In genomic region chr14:54864526-54864925, GRCh38 we compare ENCODE assay signal across 22 cellular contexts. TPM values are rescaled to one million over a fixed set of nuclear protein-coding genes. Genes with fewer than 3 reads are reported as not detected.
A peak's percentile ranks its signal among the peaks of the same experiment; 100 is the strongest.
DNase-seq lines count a peak whose midpoint lies in the region; ATAC-seq and TF ChIP-seq lines count a peak whose summit lies in the region.
"Had no signal": no experiment of that assay in that cellular context is flagged by ENCODE, and none has a peak within 500 bp of the region (broad histone marks: within the 10 kb centered on the region; RNA-seq: fewer than 3 reads in every experiment).

No MANE protein-coding gene starts in this region.

- peaks cover 0 to 7% (median 0%) of the 10 kb centered on the region in 9 donors for H3K36me3 ChIP-seq in heart right ventricle
- H3K36me3 ChIP-seq in right atrium auricular region, result no peaks in the 10 kb centered on the region
- H3K36me3 ChIP-seq in adipocyte (ENCODE audit: control insufficient read depth, insufficient read depth, low read length, severe bottlenecking), result peaks cover 1% of the 10 kb centered on the region
- H3K36me3 ChIP-seq in effector memory CD4-positive, alpha-beta T cell (ENCODE audit: control insufficient read depth, insufficient read depth, low read length), result peaks cover 14% of the 10 kb centered on the region
- H3K36me3 ChIP-seq: Peyer's patch had no signal

- H3K27me3 ChIP-seq in heart right ventricle, result no peaks in the 10 kb centered on the region
- H3K27me3 ChIP-seq in right atrium auricular region, result no peaks in the 10 kb centered on the region
- H3K27me3 ChIP-seq in adipocyte (replicated peaks; ENCODE audit: control insufficient read depth, insufficient read depth, low read length), result no peaks in the 10 kb centered on the region
- no peaks in the 10 kb centered on the region for H3K27me3 ChIP-seq in effector memory CD4-positive, alpha-beta T cell (replicated peaks; ENCODE audit: control insufficient read depth, insufficient read depth, low read length, poor library complexity, severe bottlenecking)
- H3K27me3 ChIP-seq: BLaER1 treated with 17β-estradiol and CSF1 and Interleukin-3, amounts not matched to agents 10 nM and 100 nM; Peyer's patch had no signal

- intact Hi-C loops in heart right ventricle (cut with DNase I), result no loop called here

- H3K27ac ChIP-seq in heart right ventricle (peak overlapping the region in 3 of 10 donors; percentile 7 to 51 (median 23)), right atrium auricular region (no peak overlapping the region)
- no peak overlapping the region for H3K27ac ChIP-seq in effector memory CD4-positive, alpha-beta T cell (ENCODE audit: insufficient read depth, low read length, poor library complexity, severe bottlenecking)
- H3K27ac ChIP-seq: BLaER1 treated with 17β-estradiol and CSF1 and Interleukin-3, amounts not matched to agents 10 nM and 100 nM; KMS-11; Peyer's patch; SK-N-MC had no signal

- ATAC-seq in heart right ventricle, result peak in 6 of 8 donors; percentile 39 to 78 (median 72)
- ATAC-seq in GM21447 (IDR thresholded peaks at IDR 0.05; ENCODE audit: unreplicated experiment), result no peak
- ATAC-seq: GM12878 had no signal

- no peak overlapping the region for H3K9ac ChIP-seq in adipocyte (ENCODE audit: low read length)
- H3K9ac ChIP-seq: BLaER1 treated with 17β-estradiol and CSF1 and Interleukin-3, amounts not matched to agents 10 nM and 100 nM; KMS-11 had no signal

- TF ChIP-seq CTCF in heart right ventricle (IDR thresholded peaks at IDR 0.05), result no peak
- no peak for TF ChIP-seq CTCF in right atrium auricular region (IDR thresholded peaks at IDR 0.05)

- no peak overlapping the region for H3K4me3 ChIP-seq in heart right ventricle
- H3K4me3 ChIP-seq in right atrium auricular region, result no peak overlapping the region
- H3K4me3 ChIP-seq in adipocyte (ENCODE audit: low read length), result no peak overlapping the region
- no peak overlapping the region for H3K4me3 ChIP-seq in effector memory CD4-positive, alpha-beta T cell (ENCODE audit: insufficient read depth, low read depth, low read length, poor library complexity, severe bottlenecking)
- H3K4me3 ChIP-seq: BLaER1 treated with 17β-estradiol and CSF1 and Interleukin-3, amounts not matched to agents 10 nM and 100 nM; GM12878; Peyer's patch; SK-N-MC had no signal

- no peaks in the 10 kb centered on the region for H3K9me3 ChIP-seq in heart right ventricle
- no peaks in the 10 kb centered on the region for H3K9me3 ChIP-seq in right atrium auricular region
- no peaks in the 10 kb centered on the region for H3K9me3 ChIP-seq in adipocyte (ENCODE audit: control insufficient read depth, low read length)
- H3K9me3 ChIP-seq in effector memory CD4-positive, alpha-beta T cell (ENCODE audit: control insufficient read depth, low read length), result no peaks in the 10 kb centered on the region
- H3K9me3 ChIP-seq: Peyer's patch had no signal

- H3K4me1 ChIP-seq in heart right ventricle (peaks cover 0 to 37% (median 17%) of the 10 kb centered on the region in 9 donors), right atrium auricular region (no peaks in the 10 kb centered on the region), adipocyte (ENCODE audit: control insufficient read depth, insufficient read depth, low read length) (peaks cover 16% of the 10 kb centered on the region)
- H3K4me1 ChIP-seq in effector memory CD4-positive, alpha-beta T cell (ENCODE audit: control insufficient read depth, insufficient read depth, low read length, poor library complexity, severe bottlenecking), result no peaks in the 10 kb centered on the region
- H3K4me1 ChIP-seq: Peyer's patch had no signal

- DNase-seq in heart right ventricle (no peak), right atrium auricular region (ENCODE audit: low spot score) (no peak), NCI-H69 (lab: John Stamatoyannopoulos, UW) (peak; percentile 77), adipocyte (ENCODE audit: low read depth) (peak; percentile 77), iris pigment epithelial cell (ENCODE audit: low read depth) (peak; percentile 30), NCI-H1417 treated with DMSO at 0.1 percent for 48 hours (lab: John Stamatoyannopoulos, UW) (no peak)
- no peak for DNase-seq in effector memory CD4-positive, alpha-beta T cell
- DNase-seq: CD8-positive, alpha-beta memory T cell; DMS79; GOT3; HFFc6; NCI-H1048; NCI-H1694; NCI-H345; NCI-H526; Peyer's patch; Right ventricle myocardium superior had no signal

RNA-seq across cellular contexts. Expression of gene GCH1, which starts 38.1 kb away (rescaled TPM):
- total RNA-seq in heart right ventricle (10 to 100 TPM in 1 of 10 donors, 1 to 10 TPM in 9; 1.0 to 11.0 (median 2.7) TPM), right atrium auricular region (1 to 10 TPM; 2.4 to 3.8 TPM)
- 1 to 10 TPM; 2.3 to 3.3 TPM for polyA plus RNA-seq in heart right ventricle

Comparison
In these comparisons a context has a peak if more than half of its experiments do, and no peak if none do; other contexts are left out.
1. DNase-seq: peak in NCI-H69 (single experiment), adipocyte (single experiment) and iris pigment epithelial cell (single experiment); none in heart right ventricle (0 of 2), right atrium auricular region (single experiment), effector memory CD4-positive, alpha-beta T cell (0 of 3) and NCI-H1417 treated with DMSO at 0.1 percent for 48 hours (single experiment).